9 cellular contexts compared by ENCODE assay signal in genomic region chr19:45591004-45591637, GRCh38. TPM values are rescaled to one million over a fixed set of nuclear protein-coding genes. Genes with fewer than 3 reads are reported as not detected.
DNase-seq lines count a peak whose midpoint lies in the region; ATAC-seq and TF ChIP-seq lines count a peak whose summit lies in the region.
"Had no signal": no experiment of that assay in that cellular context is flagged by ENCODE, and none has a peak within 500 bp of the region (broad histone marks: within the 10 kb centered on the region; RNA-seq: fewer than 3 reads in every experiment).

No MANE protein-coding gene starts in this region.

- H3K9me3 ChIP-seq in Loucy (ENCODE audit: insufficient read depth, low read depth, low read length) (no peaks in the 10 kb centered on the region), right cardiac atrium (ENCODE audit: control insufficient read depth, low read length) (no peaks in the 10 kb centered on the region)
- H3K9me3 ChIP-seq: thoracic aorta had no signal

- H3K36me3 ChIP-seq in Loucy (ENCODE audit: insufficient read depth, low read length): no peaks in the 10 kb centered on the region
- H3K36me3 ChIP-seq: thoracic aorta had no signal

- H2AFZ ChIP-seq in Loucy (ENCODE audit: low read length): no peak overlapping the region

- H3K9me2 ChIP-seq in Loucy (replicated peaks; ENCODE audit: low read depth, low read length): no peaks in the 10 kb centered on the region

- H3K27me3 ChIP-seq in Loucy (ENCODE audit: insufficient read depth, low read length, poor library complexity, severe bottlenecking) (no peaks in the 10 kb centered on the region), right cardiac atrium (ENCODE audit: control insufficient read depth, insufficient read depth) (no peaks in the 10 kb centered on the region)

- intact Hi-C loops in right cardiac atrium (cut with DNase I): no loop called here

- H4K20me1 ChIP-seq in Loucy (ENCODE audit: insufficient read depth, low read length, poor library complexity, severe bottlenecking): no peaks in the 10 kb centered on the region

- H3F3A ChIP-seq in Loucy (ENCODE audit: low read depth): no peaks in the 10 kb centered on the region

- H3K27ac ChIP-seq in right cardiac atrium (ENCODE audit: low read length): no peak overlapping the region
- H3K27ac ChIP-seq: thoracic aorta had no signal

- peak; percentile 5 to 22 for ATAC-seq in right cardiac atrium
- no peak for ATAC-seq in HG02970 (IDR thresholded peaks at IDR 0.05; ENCODE audit: low FRiP score, unreplicated experiment)
- no peak for ATAC-seq in GM21576 (IDR thresholded peaks at IDR 0.05; ENCODE audit: unreplicated experiment)

- 58% methylated on average over 48 of the region's 48 CpGs for WGBS in right cardiac atrium

- H3K4me1 ChIP-seq in Loucy (ENCODE audit: insufficient read depth, low read length, poor library complexity, severe bottlenecking) (no peaks in the 10 kb centered on the region), right cardiac atrium (ENCODE audit: control insufficient read depth, insufficient read depth, low read length) (no peaks in the 10 kb centered on the region)

- H3K9ac ChIP-seq in Loucy (ENCODE audit: low read depth, low read length, poor library complexity, severe bottlenecking): no peak overlapping the region

- DNase-seq in DMS153 treated with DMSO at 0.1 percent for 48 hours (lab: John Stamatoyannopoulos, UW; ENCODE audit: unreplicated experiment): peak; percentile 37
- DNase-seq in activated CD8-positive, alpha-beta memory T cell treated with anti-CD3 and anti-CD28 coated beads, Interleukin-2, amount 50 U/mL, for 48 hours: peak; percentile 71
- peak in 2 of 3 donors; percentile 52 to 73 for DNase-seq in right cardiac atrium
- DNase-seq in stimulated activated CD4-positive, alpha-beta T cell treated with anti-CD3 and anti-CD28 coated beads, TNF-alpha, amount 100 ng/mL, for 48 hours (ENCODE audit: low read depth in 3 of 3): peak; percentile 24 to 44 (median 27)
- no peak for DNase-seq in NCI-H2171 (lab: John Stamatoyannopoulos, UW)

- H3K4me2 ChIP-seq in Loucy (ENCODE audit: low read depth, low read length, poor library complexity, severe bottlenecking): no peak overlapping the region

- H3K4me3 ChIP-seq in Loucy (ENCODE audit: low read length, poor library complexity, severe bottlenecking): no peak overlapping the region
- no peak overlapping the region for H3K4me3 ChIP-seq in right cardiac atrium (ENCODE audit: low read length)
- H3K4me3 ChIP-seq: thoracic aorta had no signal

- H3K79me2 ChIP-seq in Loucy (ENCODE audit: insufficient read depth, low read length): no peaks in the 10 kb centered on the region

- TF ChIP-seq CTCF in Loucy (conservative IDR thresholded peaks at IDR 0.05; ENCODE audit: low read length): peak; percentile 32

RNA-seq across cellular contexts. Expression of gene OPA3, which starts 6.5 kb away (rescaled TPM):
- total RNA-seq in right cardiac atrium: 10 to 100 TPM; 20.7 to 27.6 (median 24.1) TPM
- 17.5 TPM for polyA plus RNA-seq in right cardiac atrium

RNA-seq across cellular contexts. Expression of gene GPR4, which starts 10.9 kb away (rescaled TPM):
- 10 to 100 TPM in 1 of 4 donors, 1 to 10 TPM in 3; 3.7 to 11.3 (median 4.7) TPM for total RNA-seq in right cardiac atrium
- 7.7 TPM for polyA plus RNA-seq in right cardiac atrium

RNA-seq across cellular contexts. Expression of gene EML2, which starts 48.1 kb away (rescaled TPM):
- total RNA-seq in right cardiac atrium: 10 to 100 TPM; 25.2 to 37.9 (median 33.7) TPM
- 19.0 TPM for polyA plus RNA-seq in right cardiac atrium

Comparison
In these comparisons a context has a peak if more than half of its experiments do, and no peak if none do; other contexts are left out.
1. ATAC-seq: peak in right cardiac atrium (2 of 2); none in HG02970 (single experiment) and GM21576 (single experiment).